ENCODE assay signal across 8 cellular contexts in genomic region chr14:70359076-70359424, GRCh38. TPM values are rescaled to one million over a fixed set of nuclear protein-coding genes. Genes with fewer than 3 reads are reported as not detected.
DNase-seq lines count a peak whose midpoint lies in the region; ATAC-seq and TF ChIP-seq lines count a peak whose summit lies in the region.

No MANE protein-coding gene starts in this region.

- peaks cover 28% of the 10 kb centered on the region for H3K4me1 ChIP-seq in Loucy (ENCODE audit: insufficient read depth, low read length, poor library complexity, severe bottlenecking)

- no peaks in the 10 kb centered on the region for H3K36me3 ChIP-seq in Loucy (ENCODE audit: insufficient read depth, low read length)

- peak overlapping the region; percentile 92 for H3K4me3 ChIP-seq in Loucy (ENCODE audit: low read length, poor library complexity, severe bottlenecking)

- peak overlapping the region; percentile 99 for H3K4me3 Mint-ChIP-seq in activated naive CD4-positive, alpha-beta T cell treated with anti-CD3 and anti-CD28 coated beads, Interleukin-2, amount 10 ng/mL, durations not matched to agents 7 days and 5 days
- peak overlapping the region; percentile 98 for H3K4me3 Mint-ChIP-seq in natural killer cell

- no peaks in the 10 kb centered on the region for H3K9me2 ChIP-seq in Loucy (replicated peaks; ENCODE audit: low read depth, low read length)

- H3K36me3 Mint-ChIP-seq in activated naive CD4-positive, alpha-beta T cell treated with anti-CD3 and anti-CD28 coated beads, Interleukin-2, amount 10 ng/mL, durations not matched to agents 7 days and 5 days: peaks cover 24% of the 10 kb centered on the region
- no peaks in the 10 kb centered on the region for H3K36me3 Mint-ChIP-seq in natural killer cell

- peaks cover 35% of the 10 kb centered on the region for H4K20me1 ChIP-seq in Loucy (ENCODE audit: insufficient read depth, low read length, poor library complexity, severe bottlenecking)

- H3K27me3 ChIP-seq in Loucy (ENCODE audit: insufficient read depth, low read length, poor library complexity, severe bottlenecking): peaks cover 35% of the 10 kb centered on the region

- no peaks in the 10 kb centered on the region for H3F3A ChIP-seq in Loucy (ENCODE audit: low read depth)

- H2AFZ ChIP-seq in Loucy (ENCODE audit: low read length): peak overlapping the region; percentile 94

- intact Hi-C loops in natural killer cell (cut with micrococcal nuclease): no loop called here

- H3K9me3 ChIP-seq in Loucy (ENCODE audit: insufficient read depth, low read depth, low read length): no peaks in the 10 kb centered on the region; the same call in 1 of the 2 replicates

- TF ChIP-seq CTCF in Loucy (conservative IDR thresholded peaks at IDR 0.05; ENCODE audit: low read length) (no peak), natural killer cell (IDR thresholded peaks at IDR 0.05) (no peak)

- H3K4me2 ChIP-seq in Loucy (ENCODE audit: low read depth, low read length, poor library complexity, severe bottlenecking): peak overlapping the region; percentile 98

- H3K27me3 Mint-ChIP-seq in activated naive CD4-positive, alpha-beta T cell treated with anti-CD3 and anti-CD28 coated beads, Interleukin-2, amount 10 ng/mL, durations not matched to agents 7 days and 5 days: peaks cover 12% of the 10 kb centered on the region
- H3K27me3 Mint-ChIP-seq in natural killer cell (ENCODE audit: low read depth in 2 of 2): peaks cover 0 to 3% of the 10 kb centered on the region in 2 donors

- peak overlapping the region; percentile 88 for H3K27ac Mint-ChIP-seq in activated naive CD4-positive, alpha-beta T cell treated with anti-CD3 and anti-CD28 coated beads, Interleukin-2, amount 10 ng/mL, durations not matched to agents 7 days and 5 days
- H3K27ac Mint-ChIP-seq in natural killer cell: peak overlapping the region; percentile 89 to 95

- H3K9me3 Mint-ChIP-seq in activated naive CD4-positive, alpha-beta T cell treated with anti-CD3 and anti-CD28 coated beads, Interleukin-2, amount 10 ng/mL, durations not matched to agents 7 days and 5 days: peaks cover 11% of the 10 kb centered on the region
- no peaks in the 10 kb centered on the region for H3K9me3 Mint-ChIP-seq in natural killer cell

- peaks cover 54% of the 10 kb centered on the region for H3K79me2 ChIP-seq in Loucy (ENCODE audit: insufficient read depth, low read length)

- H3K9ac ChIP-seq in Loucy (ENCODE audit: low read depth, low read length, poor library complexity, severe bottlenecking): peak overlapping the region; percentile 77

- no peak for ATAC-seq in natural killer cell
- ATAC-seq in HG02763 (IDR thresholded peaks at IDR 0.05; ENCODE audit: unreplicated experiment): no peak
- ATAC-seq in GM18873 (IDR thresholded peaks at IDR 0.05; ENCODE audit: low FRiP score, unreplicated experiment): no peak

- CTCF ChIA-PET in activated naive CD4-positive, alpha-beta T cell treated with anti-CD3 and anti-CD28 coated beads, Interleukin-2, amount 10 ng/mL, durations not matched to agents 7 days and 5 days (lab: Charles Lee): interaction anchor here (1.0 to 1.3 kb wide), 2 partner anchors 209 to 460 kb away, joined by 3 to 8 read pairs; no protein-coding TSS in a partner anchor

- H3K4me1 Mint-ChIP-seq in activated naive CD4-positive, alpha-beta T cell treated with anti-CD3 and anti-CD28 coated beads, Interleukin-2, amount 10 ng/mL, durations not matched to agents 7 days and 5 days: peaks cover 33% of the 10 kb centered on the region
- H3K4me1 Mint-ChIP-seq in natural killer cell: peaks cover 45 to 49% of the 10 kb centered on the region in 2 donors

- DNase-seq in activated naive CD4-positive, alpha-beta T cell treated with anti-CD3 and anti-CD28 coated beads, Interleukin-2, amount 10 ng/mL, durations not matched to agents 7 days and 5 days: no peak
- DNase-seq in activated naive CD4-positive, alpha-beta T cell treated with Interleukin-2 at 50 U/mL for 16 hours: no peak
- DNase-seq in dedifferentiated amniotic fluid mesenchymal stem cell (ENCODE audit: extremely low spot score) (peak; percentile 19), natural killer cell (no peak), GM19238 (ENCODE audit: insufficient read length, low spot score) (no peak)

RNA-seq across cellular contexts. Expression of gene COX16, which starts 0.4 kb away (rescaled TPM):
- 10 to 100 TPM; 14.8 to 24.7 (median 21.6) TPM for total RNA-seq in natural killer cell

RNA-seq across cellular contexts. Expression of gene SYNJ2BP, which starts 57.8 kb away (rescaled TPM):
- total RNA-seq in natural killer cell: 10 to 100 TPM in 2 of 3 donors, 1 to 10 TPM in 1; 9.1 to 16.6 (median 12.4) TPM
